28 cellular contexts compared by ENCODE assay signal in the genomic region with DNA sequence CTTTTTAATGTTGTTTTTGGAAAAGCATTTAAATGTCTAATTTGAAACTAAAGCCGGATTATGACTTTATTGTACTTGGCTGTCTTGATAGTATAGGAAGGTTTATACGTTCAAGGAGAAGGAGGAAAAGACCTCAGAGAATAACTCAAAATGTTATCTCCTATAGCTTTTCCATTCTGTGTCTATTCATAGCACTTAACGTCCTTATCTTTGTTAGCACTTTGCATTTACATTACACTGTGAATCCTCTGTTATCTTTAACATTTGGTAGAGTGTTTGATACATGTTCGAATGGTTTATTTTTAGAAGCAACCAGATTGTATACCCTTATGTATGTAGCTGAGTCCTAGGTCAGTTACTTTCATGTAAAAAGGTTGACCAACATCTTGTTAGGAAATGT. TPM values are rescaled to one million over a fixed set of nuclear protein-coding genes. Genes with fewer than 3 reads are reported as not detected.
"Had no signal": no experiment of that assay in that cellular context is flagged by ENCODE, and none has a peak within 500 bp of the region (broad histone marks: within the 10 kb centered on the region; RNA-seq: fewer than 3 reads in every experiment).

No MANE protein-coding gene starts in this region.

- H3K27ac ChIP-seq: hepatocyte, lower lobe of right lung, pancreas, prostate gland, skin epidermis, stomach, thoracic aorta, tibial artery, upper lobe of right lung had no signal

- H3K27me3 ChIP-seq: hepatocyte, pancreas, stomach, tibial artery, upper lobe of right lung had no signal

- ATAC-seq: left cardiac atrium; lower lobe of right lung; natural killer cell; pancreas; right cardiac atrium; sciatic nerve; stimulated activated naive B cell treated with anti-CD40 and anti-IgM and Interleukin-4, amounts not matched to agents 10 μg/mL and 1 μg/mL and 100 μg/mL, for 72 hours; stimulated activated naive CD8-positive, alpha-beta T cell treated with anti-CD3 and anti-CD28 coated beads, Interleukin-15, Interleukin-2, amounts not matched to agents 100 U/mL and 50 U/mL, for 24 hours; upper lobe of right lung had no signal

- H3K4me3 ChIP-seq: hepatocyte, lower lobe of right lung, pancreas, prostate gland, skin epidermis, stomach, thoracic aorta, tibial artery, upper lobe of right lung had no signal

- H3K36me3 ChIP-seq: lower lobe of right lung, pancreas, prostate gland, stomach, thoracic aorta, tibial artery, upper lobe of right lung had no signal

- DNase-seq: kidney glomerular epithelial cell; left cardiac atrium; lower lobe of right lung; mammary epithelial cell; mesenchymal stem cell; naive B cell; natural killer cell; nucleus accumbens; pancreas; posterior cingulate gyrus; retina; right cardiac atrium; stimulated activated CD4-positive, alpha-beta T cell treated with anti-CD3 and anti-CD28 coated beads, Interleukin-12 subunit alpha, Interleukin-12 subunit beta, amount 100 ng/mL, for 4 hours; stimulated activated CD4-positive, alpha-beta T cell treated with anti-CD3 and anti-CD28 coated beads, Interleukin-15, amount 100 ng/mL, for 24 hours; stimulated activated CD4-positive, alpha-beta T cell treated with anti-CD3 and anti-CD28 coated beads, Interleukin-2, amount 100 ng/mL, for 24 hours; stimulated activated CD4-positive, alpha-beta T cell treated with anti-CD3 and anti-CD28 coated beads, Interleukin-4, amount 100 ng/mL, for 1 hour; stimulated activated naive B cell treated with anti-CD40 and anti-IgM and Interleukin-4, amounts not matched to agents 10 μg/mL and 1 μg/mL and 100 μg/mL, for 72 hours; stimulated activated naive CD8-positive, alpha-beta T cell treated with anti-CD3 and anti-CD28 coated beads, Interleukin-15, Interleukin-2, amounts not matched to agents 100 U/mL and 50 U/mL, for 24 hours; stomach; tibial artery; trophoblast cell; upper lobe of right lung had no signal

- H3K4me2 ChIP-seq: hepatocyte had no signal

- H3K4me1 ChIP-seq: prostate gland had no signal

RNA-seq across cellular contexts. Expression of a gene that starts 50.8 kb away (rescaled TPM):
- polyA plus RNA-seq: keratinocyte, mammary epithelial cell had no signal
